Comparison of ENCODE assay signal across 14 cellular contexts in the genomic region with DNA sequence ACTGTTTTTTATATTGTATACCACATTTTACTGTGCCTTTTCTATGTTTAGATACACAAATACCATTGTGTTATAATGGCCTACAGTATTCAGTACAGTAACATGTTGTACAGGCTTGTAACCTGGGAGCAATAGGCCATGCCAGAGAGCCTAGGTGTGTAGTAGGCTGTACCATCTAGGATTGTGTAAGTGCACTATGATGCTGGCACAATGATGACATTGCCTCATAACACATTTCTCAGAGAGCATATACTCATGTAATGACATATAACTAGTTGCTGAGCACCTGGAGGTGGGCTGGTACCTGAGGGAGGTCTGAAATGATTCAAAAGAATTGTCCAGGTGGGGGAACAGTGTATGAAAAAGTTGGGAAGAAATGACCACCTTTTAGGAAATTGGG. TPM values are rescaled to one million over a fixed set of nuclear protein-coding genes. Genes with fewer than 3 reads are reported as not detected.
DNase-seq lines count a peak whose midpoint lies in the region; ATAC-seq, FAIRE-seq and TF ChIP-seq lines count a peak whose summit lies in the region.
"Had no signal": no experiment of that assay in that cellular context is flagged by ENCODE, and none has a peak within 500 bp of the region (broad histone marks: within the 10 kb centered on the region; RNA-seq: fewer than 3 reads in every experiment).

No MANE protein-coding gene starts in this region.

- H2BK12ac ChIP-seq in trophoblast cell (ENCODE audit: low read length), result no peak overlapping the region

- no peak overlapping the region for H2BK120ac ChIP-seq in trophoblast cell (ENCODE audit: insufficient read depth, low read length, poor library complexity)

- peak overlapping the region; percentile 45 for H3K4me3 Mint-ChIP-seq in stimulated activated naive CD8-positive, alpha-beta T cell treated with anti-CD3 and anti-CD28 coated beads, Interleukin-15, Interleukin-2, amounts not matched to agents 100 ng/mL and 50 ng/mL, for 24 hours
- peak overlapping the region in 9 of 10 donors; percentile 12 to 83 (median 64) for H3K4me3 Mint-ChIP-seq in naive thymus-derived CD8-positive, alpha-beta T cell

- H3K36me3 Mint-ChIP-seq in stimulated activated naive CD8-positive, alpha-beta T cell treated with anti-CD3 and anti-CD28 coated beads, Interleukin-15, Interleukin-2, amounts not matched to agents 100 ng/mL and 50 ng/mL, for 24 hours (ENCODE audit: low read depth), result peaks cover 43% of the 10 kb centered on the region
- peaks cover 0 to 5% (median 4%) of the 10 kb centered on the region in 3 donors for H3K36me3 Mint-ChIP-seq in naive thymus-derived CD8-positive, alpha-beta T cell

- peaks cover 0 to 3% of the 10 kb centered on the region in 2 experiments for H3K4me1 ChIP-seq in trophoblast cell (ENCODE audit: control insufficient read depth in 1 of 2, insufficient read depth in 2 of 2, low read length in 2 of 2)

- no peak overlapping the region for H3K18ac ChIP-seq in trophoblast cell (ENCODE audit: low read length)

- no peaks in the 10 kb centered on the region for H3K9me3 ChIP-seq in trophoblast cell (ENCODE audit: insufficient read depth, low read depth, low read length)
- H3K9me3 ChIP-seq: Peyer's patch had no signal

- no peak overlapping the region for H3K9ac ChIP-seq in trophoblast cell (ENCODE audit: low read length)

- H3K79me2 ChIP-seq in trophoblast cell (ENCODE audit: control insufficient read depth, insufficient read depth, low read length, poor library complexity), result no peaks in the 10 kb centered on the region

- FAIRE-seq in bronchial epithelial cell (lab: Jason Lieb, UNC) (no peak), RCC 7860 (lab: Jason Lieb, UNC) (no peak)
- FAIRE-seq: endometrium, H54 had no signal

- no peaks in the 10 kb centered on the region for H3K79me1 ChIP-seq in trophoblast cell (ENCODE audit: low read length)

- H3K4me3 ChIP-seq in bronchial epithelial cell (ENCODE audit: low read depth, low read length) (no peak overlapping the region), trophoblast cell (ENCODE audit: low read depth, low read length) (no peak overlapping the region)
- H3K4me3 ChIP-seq: Peyer's patch had no signal

- TF ChIP-seq CTCF in bronchial epithelial cell (IDR thresholded peaks at IDR 0.05; ENCODE audit: insufficient read depth, low read length, severe bottlenecking), result no peak

- H4K91ac ChIP-seq in trophoblast cell (ENCODE audit: low read depth, low read length), result no peak overlapping the region

- no peak overlapping the region for H3K4ac ChIP-seq in trophoblast cell (ENCODE audit: low read depth, low read length)

- H3K4me1 Mint-ChIP-seq in stimulated activated naive CD8-positive, alpha-beta T cell treated with anti-CD3 and anti-CD28 coated beads, Interleukin-15, Interleukin-2, amounts not matched to agents 100 ng/mL and 50 ng/mL, for 24 hours (ENCODE audit: low read depth), result peaks cover 65% of the 10 kb centered on the region
- H3K4me1 Mint-ChIP-seq in naive thymus-derived CD8-positive, alpha-beta T cell, result peaks cover 27 to 86% (median 70%) of the 10 kb centered on the region in 4 donors

- H2AFZ ChIP-seq in trophoblast cell (ENCODE audit: insufficient read depth, low read length, poor library complexity), result no peak overlapping the region

- peak overlapping the region; percentile 91 for H3K27ac Mint-ChIP-seq in stimulated activated naive CD8-positive, alpha-beta T cell treated with anti-CD3 and anti-CD28 coated beads, Interleukin-15, Interleukin-2, amounts not matched to agents 100 ng/mL and 50 ng/mL, for 24 hours
- peak overlapping the region; percentile 93 to 100 (median 97) for H3K27ac Mint-ChIP-seq in naive thymus-derived CD8-positive, alpha-beta T cell

- H3K36me3 ChIP-seq in bronchial epithelial cell (ENCODE audit: control insufficient read depth, insufficient read depth, low read length), result no peaks in the 10 kb centered on the region
- peaks cover 0 to 2% of the 10 kb centered on the region in 2 experiments for H3K36me3 ChIP-seq in trophoblast cell (ENCODE audit: control insufficient read depth in 1 of 2, insufficient read depth in 2 of 2, low read length in 2 of 2)

- H3K23ac ChIP-seq in trophoblast cell (ENCODE audit: low read length), result no peak overlapping the region

- H3K27me3 ChIP-seq in bronchial epithelial cell (ENCODE audit: control insufficient read depth, insufficient read depth, low read length) (no peaks in the 10 kb centered on the region), trophoblast cell (ENCODE audit: insufficient read depth, low read length) (no peaks in the 10 kb centered on the region)
- H3K27me3 ChIP-seq: Peyer's patch had no signal

- ATAC-seq in stimulated activated naive CD8-positive, alpha-beta T cell treated with anti-CD3 and anti-CD28 coated beads, Interleukin-15, Interleukin-2, amounts not matched to agents 100 U/mL and 50 U/mL, for 24 hours, result no peak
- ATAC-seq in naive thymus-derived CD8-positive, alpha-beta T cell, result no peak
- no peak for ATAC-seq in GM21447 (IDR thresholded peaks at IDR 0.05; ENCODE audit: unreplicated experiment)
- ATAC-seq: SK-N-SH treated with all-trans-retinoic acid at 6 μM for 48 hours had no signal

- no peak overlapping the region for H3K27ac ChIP-seq in trophoblast cell (ENCODE audit: low read depth, low read length)

- no peak overlapping the region for H2AK5ac ChIP-seq in trophoblast cell (ENCODE audit: low read length)

- H4K12ac ChIP-seq in trophoblast cell (ENCODE audit: low read depth, low read length), result no peak overlapping the region

- no peak overlapping the region for H4K8ac ChIP-seq in trophoblast cell (ENCODE audit: low read depth, low read length)

- no peak overlapping the region for H3K4me2 ChIP-seq in trophoblast cell (ENCODE audit: low read length)

- no peaks in the 10 kb centered on the region for H3K27me3 Mint-ChIP-seq in stimulated activated naive CD8-positive, alpha-beta T cell treated with anti-CD3 and anti-CD28 coated beads, Interleukin-15, Interleukin-2, amounts not matched to agents 100 ng/mL and 50 ng/mL, for 24 hours
- H3K27me3 Mint-ChIP-seq in naive thymus-derived CD8-positive, alpha-beta T cell, result no peaks in the 10 kb centered on the region

- H3K14ac ChIP-seq in trophoblast cell (ENCODE audit: low read length), result no peak overlapping the region

- peaks cover 9% of the 10 kb centered on the region for H3K9me3 Mint-ChIP-seq in stimulated activated naive CD8-positive, alpha-beta T cell treated with anti-CD3 and anti-CD28 coated beads, Interleukin-15, Interleukin-2, amounts not matched to agents 100 ng/mL and 50 ng/mL, for 24 hours
- no peaks in the 10 kb centered on the region for H3K9me3 Mint-ChIP-seq in naive thymus-derived CD8-positive, alpha-beta T cell

- H2BK5ac ChIP-seq in trophoblast cell (ENCODE audit: low read depth, low read length, poor library complexity), result no peak overlapping the region

- no peak for DNase-seq in stimulated activated naive CD8-positive, alpha-beta T cell treated with anti-CD3 and anti-CD28 coated beads, Interleukin-15, Interleukin-2, amounts not matched to agents 100 U/mL and 50 U/mL, for 24 hours
- peak; percentile 40 for DNase-seq in bronchial epithelial cell (ENCODE audit: low read depth)
- DNase-seq in naive thymus-derived CD8-positive, alpha-beta T cell, result no peak
- no peak for DNase-seq in RCC 7860 (ENCODE audit: low spot score)
- no peak for DNase-seq in trophoblast cell
- no peak for DNase-seq in HuH-7 (ENCODE audit: low spot score)
- DNase-seq: KBM-7, NCI-H1105, Peyer's patch had no signal

- POLR2A ChIA-PET in naive thymus-derived CD8-positive, alpha-beta T cell (lab: Charles Lee), result interaction anchor here (0.6 to 9.4 kb wide), 2 partner anchors 14 to 163 kb away, joined by 3 to 129 read pairs; a partner anchor contains a TSS

RNA-seq across cellular contexts. Expression of a gene that starts 13.9 kb away (rescaled TPM):
- total RNA-seq in bronchial epithelial cell, result 8.7 and 16.4 TPM in 2 replicates
- total RNA-seq in naive thymus-derived CD8-positive, alpha-beta T cell, result 10 to 100 TPM; 43.9 to 44.8 TPM
- polyA plus RNA-seq in naive thymus-derived CD8-positive, alpha-beta T cell, result 10 to 100 TPM in 2 of 3 donors, 1 to 10 TPM in 1; 4.5 to 13.0 (median 10.1) TPM
- 1.9 and 2.0 TPM in 2 replicates for polyA plus RNA-seq in trophoblast cell (2013)
